Comparison of ENCODE assay signal across 19 cellular contexts in genomic region chr5:56330806-56331205, GRCh38.
DNase-seq lines count a peak whose midpoint lies in the region; ATAC-seq and TF ChIP-seq lines count a peak whose summit lies in the region.
"Had no signal": no experiment of that assay in that cellular context is flagged by ENCODE, and none has a peak within 500 bp of the region (broad histone marks: within the 10 kb centered on the region; RNA-seq: fewer than 3 reads in every experiment).

No MANE protein-coding gene starts in this region.

- H3K27me3 ChIP-seq in SJSA1 (replicated peaks) (no peaks in the 10 kb centered on the region), right cardiac atrium (ENCODE audit: control insufficient read depth, insufficient read depth) (no peaks in the 10 kb centered on the region)
- H3K27me3 ChIP-seq: pancreas, upper lobe of left lung had no signal

- no peak for TF ChIP-seq POLR2A in GM18505 (IDR thresholded peaks at IDR 0.05; ENCODE audit: borderline replicate concordance, extremely low read depth, insufficient read depth, insufficient read length)

- no peaks in the 10 kb centered on the region for H3K9me3 ChIP-seq in SJSA1 (replicated peaks)
- H3K9me3 ChIP-seq in right cardiac atrium (ENCODE audit: control insufficient read depth, low read length), result no peaks in the 10 kb centered on the region
- H3K9me3 ChIP-seq: HAP-1, pancreas had no signal

- ATAC-seq in stimulated activated naive CD8-positive, alpha-beta T cell treated with anti-CD3 and anti-CD28 coated beads, Interleukin-15, Interleukin-2, amounts not matched to agents 100 U/mL and 50 U/mL, for 24 hours, result no peak
- ATAC-seq in right cardiac atrium (peak; percentile 76 to 85), GM18505 (IDR thresholded peaks at IDR 0.05; ENCODE audit: unreplicated experiment) (no peak)
- ATAC-seq: pancreas, WTC11 had no signal

- H3K27ac ChIP-seq in SJSA1, result peak overlapping the region; percentile 72
- H3K27ac ChIP-seq in right cardiac atrium (ENCODE audit: low read length), result no peak overlapping the region
- no peak overlapping the region for H3K27ac ChIP-seq in substantia nigra (ENCODE audit: low read depth, low read length, poor library complexity, severe bottlenecking)
- H3K27ac ChIP-seq: upper lobe of left lung had no signal

- peak overlapping the region; percentile 96 for H3K27ac Mint-ChIP-seq in stimulated activated naive CD8-positive, alpha-beta T cell treated with anti-CD3 and anti-CD28 coated beads, Interleukin-15, Interleukin-2, amounts not matched to agents 100 ng/mL and 50 ng/mL, for 24 hours
- peak overlapping the region; percentile 39 for H3K27ac Mint-ChIP-seq in type B pancreatic cell
- H3K27ac Mint-ChIP-seq: WTC11 had no signal

- H3K9me3 Mint-ChIP-seq in stimulated activated naive CD8-positive, alpha-beta T cell treated with anti-CD3 and anti-CD28 coated beads, Interleukin-15, Interleukin-2, amounts not matched to agents 100 ng/mL and 50 ng/mL, for 24 hours, result peaks cover 20% of the 10 kb centered on the region
- peaks cover 12% of the 10 kb centered on the region for H3K9me3 Mint-ChIP-seq in type B pancreatic cell
- H3K9me3 Mint-ChIP-seq: central memory CD8-positive, alpha-beta T cell had no signal

- H3K27me3 Mint-ChIP-seq in stimulated activated naive CD8-positive, alpha-beta T cell treated with anti-CD3 and anti-CD28 coated beads, Interleukin-15, Interleukin-2, amounts not matched to agents 100 ng/mL and 50 ng/mL, for 24 hours, result no peaks in the 10 kb centered on the region
- H3K27me3 Mint-ChIP-seq in type B pancreatic cell, result no peaks in the 10 kb centered on the region

- intact Hi-C loops in right cardiac atrium (cut with DNase I), result no loop called here

- DNase-seq in stimulated activated naive CD8-positive, alpha-beta T cell treated with anti-CD3 and anti-CD28 coated beads, Interleukin-15, Interleukin-2, amounts not matched to agents 100 U/mL and 50 U/mL, for 24 hours, result no peak
- DNase-seq in SJSA1 (ENCODE audit: low read depth in 1 of 2, low spot score in 2 of 2), result no peak
- DNase-seq in right cardiac atrium, result peak in 1 of 3 donors; percentile 31
- DNase-seq in type B pancreatic cell (ENCODE audit: extremely low spot score, unreplicated experiment), result no peak
- DNase-seq in substantia nigra (lab: John Stamatoyannopoulos, UW), result no peak
- no peak for DNase-seq in NCI-H2227 (lab: John Stamatoyannopoulos, UW; ENCODE audit: unreplicated experiment)
- DNase-seq: amniotic stem cell; DMS53; effector memory CD4-positive, alpha-beta T cell; NCI-H1930; NCI-H748 treated with DMSO at 0.1 percent for 48 hours; pancreas; small intestine; upper lobe of left lung had no signal

- H3K4me3 Mint-ChIP-seq in stimulated activated naive CD8-positive, alpha-beta T cell treated with anti-CD3 and anti-CD28 coated beads, Interleukin-15, Interleukin-2, amounts not matched to agents 100 ng/mL and 50 ng/mL, for 24 hours, result no peak overlapping the region
- no peak overlapping the region for H3K4me3 Mint-ChIP-seq in type B pancreatic cell
- H3K4me3 Mint-ChIP-seq: central memory CD8-positive, alpha-beta T cell; WTC11 had no signal

- H3K4me1 ChIP-seq in SJSA1 (replicated peaks) (peaks cover 34% of the 10 kb centered on the region), right cardiac atrium (ENCODE audit: control insufficient read depth, insufficient read depth, low read length) (no peaks in the 10 kb centered on the region)
- H3K4me1 ChIP-seq: HAP-1 had no signal

- peaks cover 31% of the 10 kb centered on the region for H3K36me3 Mint-ChIP-seq in stimulated activated naive CD8-positive, alpha-beta T cell treated with anti-CD3 and anti-CD28 coated beads, Interleukin-15, Interleukin-2, amounts not matched to agents 100 ng/mL and 50 ng/mL, for 24 hours (ENCODE audit: low read depth)
- peaks cover 8% of the 10 kb centered on the region for H3K36me3 Mint-ChIP-seq in type B pancreatic cell

- no peaks in the 10 kb centered on the region for H3K36me3 ChIP-seq in SJSA1
- H3K36me3 ChIP-seq: HAP-1, pancreas, upper lobe of left lung had no signal

- H3K4me1 Mint-ChIP-seq in stimulated activated naive CD8-positive, alpha-beta T cell treated with anti-CD3 and anti-CD28 coated beads, Interleukin-15, Interleukin-2, amounts not matched to agents 100 ng/mL and 50 ng/mL, for 24 hours (ENCODE audit: low read depth), result peaks cover 64% of the 10 kb centered on the region
- H3K4me1 Mint-ChIP-seq in type B pancreatic cell (ENCODE audit: unreplicated experiment), result peaks cover 33% of the 10 kb centered on the region

- TF ChIP-seq CTCF in type B pancreatic cell (conservative IDR thresholded peaks at IDR 0.05), result no peak

- WGBS in right cardiac atrium, result 50% methylated on average over 1 of the region's 1 CpG

- H3K4me3 ChIP-seq in SJSA1 (no peak overlapping the region), right cardiac atrium (ENCODE audit: low read length) (no peak overlapping the region)
- H3K4me3 ChIP-seq: HAP-1, pancreas, upper lobe of left lung had no signal

Comparison
In these comparisons a context has a peak if more than half of its experiments do, and no peak if none do; other contexts are left out.
1. ATAC-seq: peak in right cardiac atrium (2 of 2); none in stimulated activated naive CD8-positive, alpha-beta T cell treated with anti-CD3 and anti-CD28 coated beads, Interleukin-15, Interleukin-2, amounts not matched to agents 100 U/mL and 50 U/mL, for 24 hours (single experiment) and GM18505 (single experiment).